In genomic region chr19:6279931-6280591, GRCh38 we compare ENCODE assay signal across 8 cellular contexts. TPM values are rescaled to one million over a fixed set of nuclear protein-coding genes. Genes with fewer than 3 reads are reported as not detected.
DNase-seq lines count a peak whose midpoint lies in the region; ATAC-seq and TF ChIP-seq lines count a peak whose summit lies in the region.

MLLT1 (minus strand) TSS chr19:6279975; CDS start chr19:6279784, 191 bp downstream.

- H3K4me3 ChIP-seq in astrocyte of the cerebellum (ENCODE audit: low read depth, low read length) (peak within 1 kb of the TSS; percentile 93), hepatocyte (peak within 1 kb of the TSS; percentile 99)

- H3K27me3 ChIP-seq in hepatocyte, result no peaks in the 10 kb centered on the region

- H3K79me2 ChIP-seq in hepatocyte, result peaks cover 44% of the 10 kb centered on the region

- peak within 1 kb of the TSS; percentile 90 for H3K27ac ChIP-seq in hepatocyte

- H2AFZ ChIP-seq in hepatocyte, result peak within 1 kb of the TSS; percentile 45

- no peaks in the 10 kb centered on the region for H3K9me3 ChIP-seq in hepatocyte (ENCODE audit: low read depth)

- 22% methylated on average over 25 of the region's 66 CpGs for WGBS in hepatocyte (ENCODE audit: low lambda C conversion rate, missing lambda C conversion rate)

- in situ Hi-C loops in astrocyte of the cerebellum (cut with HindIII; ENCODE audit: low sequenced_read_pairs), result loop anchor here (5.0 kb wide), 1 partner anchor 43 kb away; no protein-coding TSS in a partner anchor

- peaks cover 37% of the 10 kb centered on the region for H3K4me1 ChIP-seq in hepatocyte (ENCODE audit: insufficient read depth)

- DNase-seq in NCI-H2081 (lab: John Stamatoyannopoulos, UW) (peak; percentile 93 to 97), T-helper 9 cell (peak; percentile 91), astrocyte of the cerebellum (ENCODE audit: low read depth) (peak; percentile 88), hepatocyte (ENCODE audit: low spot score) (peak; percentile 98), retina (peak; percentile 89), cortex of kidney (lab: John Stamatoyannopoulos, UW) (no peak)

- H3K4me2 ChIP-seq in hepatocyte, result peak within 1 kb of the TSS; percentile 98

- ATAC-seq in GM18499 (IDR thresholded peaks at IDR 0.05; ENCODE audit: insufficient read depth, unreplicated experiment) (peak; percentile 41), HG02943 (IDR thresholded peaks at IDR 0.05; ENCODE audit: low read depth, unreplicated experiment) (peak; percentile 80)

- peaks cover 37% of the 10 kb centered on the region for H4K20me1 ChIP-seq in hepatocyte (ENCODE audit: insufficient read depth, poor library complexity, severe bottlenecking)

- TF ChIP-seq CTCF in astrocyte of the cerebellum (IDR thresholded peaks at IDR 0.05; ENCODE audit: low read depth, low read length, missing control alignments) (peak; percentile 44), hepatocyte (IDR thresholded peaks at IDR 0.05; ENCODE audit: poor library complexity) (peak; percentile 63)

- no peaks in the 10 kb centered on the region for H3K36me3 ChIP-seq in hepatocyte (replicated peaks; ENCODE audit: insufficient read depth, low read depth)

- H3K9me2 ChIP-seq in hepatocyte (replicated peaks; ENCODE audit: insufficient read depth), result no peaks in the 10 kb centered on the region

RNA-seq across cellular contexts. Expression of gene MLLT1, which starts in this region (rescaled TPM):
- total RNA-seq in hepatocyte, result 13.6 and 17.2 TPM in 2 replicates
- polyA plus RNA-seq in hepatocyte, result 22.9 and 23.3 TPM in 2 replicates
